In genomic region chr15:66763186-66764066, GRCh38 we compare ENCODE assay signal across 1 cellular context.
TF ChIP-seq lines count a peak whose summit lies in the region.

No MANE protein-coding gene starts in this region.

TF ChIP-seq in HEK293, 187 proteins besides CTCF, POLR2A, EP300 and RAD21 (continued from another document):
- peak; percentile 48; the same call in 1 of the 2 replicates for TF ChIP-seq ZNF692 (tag by site-specific recombination; IDR thresholded peaks at IDR 0.05)
- TF ChIP-seq ZNF266 (tag by site-specific recombination; IDR thresholded peaks at IDR 0.05; ENCODE audit: low read depth): no peak
- TF ChIP-seq ZNF362 (tag by site-specific recombination; IDR thresholded peaks at IDR 0.05): no peak
- TF ChIP-seq ZNF16 (tag by site-specific recombination; IDR thresholded peaks at IDR 0.05; ENCODE audit: low read depth): no peak
- TF ChIP-seq ZNF404 (tag by site-specific recombination; IDR thresholded peaks at IDR 0.05): no peak
- TF ChIP-seq ZNF639 (tag by site-specific recombination; IDR thresholded peaks at IDR 0.05): no peak
- TF ChIP-seq ZNF670 (tag by site-specific recombination; IDR thresholded peaks at IDR 0.05; ENCODE audit: low read depth): no peak
- 0 out of 2 replicates have a peak, but pooled peaks have one; percentile 15 for TF ChIP-seq PRDM10 (tag by site-specific recombination; IDR thresholded peaks at IDR 0.05)
- TF ChIP-seq ZBTB17 (tag by site-specific recombination; IDR thresholded peaks at IDR 0.05): peak; percentile 16; the same call in 1 of the 2 replicates
- TF ChIP-seq GLIS1 (tag by site-specific recombination; IDR thresholded peaks at IDR 0.05): no peak
- TF ChIP-seq ZBTB49 (tag by site-specific recombination; IDR thresholded peaks at IDR 0.05; ENCODE audit: low read depth): no peak
- no peak for TF ChIP-seq IKZF3 (tag by site-specific recombination; IDR thresholded peaks at IDR 0.05)
- no peak for TF ChIP-seq ZNF585B (tag by site-specific recombination; IDR thresholded peaks at IDR 0.05)
- TF ChIP-seq ZNF830 (tag by site-specific recombination; IDR thresholded peaks at IDR 0.05; ENCODE audit: low read depth): no peak
- TF ChIP-seq PBX3 (CRISPR knock-in tag; IDR thresholded peaks at IDR 0.05): peak; percentile 57; the same call in 1 of the 2 replicates
- TF ChIP-seq ZNF843 (tag by site-specific recombination; IDR thresholded peaks at IDR 0.05): no peak
- TF ChIP-seq ZNF701 (tag by site-specific recombination; IDR thresholded peaks at IDR 0.05): no peak
- TF ChIP-seq ZNF37A (tag by site-specific recombination; IDR thresholded peaks at IDR 0.05): no peak
- 0 out of 2 replicates have a peak, but pooled peaks have one; percentile 12 for TF ChIP-seq GLIS2 (tag by site-specific recombination; IDR thresholded peaks at IDR 0.05)
